37 cellular contexts compared by ENCODE assay signal in genomic region chr6:131594074-131594473, GRCh38. TPM values are rescaled to one million over a fixed set of nuclear protein-coding genes. Genes with fewer than 3 reads are reported as not detected.
"Had no signal": no experiment of that assay in that cellular context is flagged by ENCODE, and none has a peak within 500 bp of the region (broad histone marks: within the 10 kb centered on the region; RNA-seq: fewer than 3 reads in every experiment).

No MANE protein-coding gene starts in this region.

- ATAC-seq: activated naive CD4-positive, alpha-beta T cell treated with anti-CD3 and anti-CD28 coated beads, Interleukin-2, amount 50 U/mL, for 72 hours; activated naive CD8-positive, alpha-beta T cell treated with anti-CD3 and anti-CD28 coated beads, Interleukin-2, amount 50 U/mL, for 24 hours; activated T-cell treated with anti-CD3 and anti-CD28 coated beads, Interleukin-2, amount 50 U/mL, for 4 hours; activated T-cell treated with anti-CD3 and anti-CD28 coated beads, Interleukin-2, amount 50 U/mL, for 72 hours; activated T-helper 17 cell treated with anti-CD3 and anti-CD28 coated beads, Interleukin-2, amount 50 U/mL, for 72 hours; body of pancreas had no signal

- DNase-seq: activated effector memory CD4-positive, alpha-beta T cell treated with anti-CD3 and anti-CD28 coated beads, Interleukin-2, amount 50 U/mL, for 16 hours; activated effector memory CD4-positive, alpha-beta T cell treated with Interleukin-2 at 50 U/mL for 16 hours; activated gamma-delta T cell; activated gamma-delta T cell treated with Interleukin-2 at 50 U/mL for 16 hours; activated naive CD4-positive, alpha-beta T cell; activated naive CD4-positive, alpha-beta T cell treated with anti-CD3 and anti-CD28 coated beads for 36 hours; activated naive CD4-positive, alpha-beta T cell treated with anti-CD3 and anti-CD28 coated beads, Interleukin-2, amount 10 ng/mL, durations not matched to agents 7 days and 5 days; activated naive CD4-positive, alpha-beta T cell treated with anti-CD3 and anti-CD28 coated beads, Interleukin-2, amount 50 U/mL, for 16 hours; activated naive CD4-positive, alpha-beta T cell treated with Interleukin-2 at 50 U/mL for 16 hours; activated naive CD8-positive, alpha-beta T cell treated with anti-CD3 and anti-CD28 coated beads for 36 hours; activated naive CD8-positive, alpha-beta T cell treated with anti-CD3 and anti-CD28 coated beads, Interleukin-2, amount 10 ng/mL, durations not matched to agents 7 days and 5 days; activated naive CD8-positive, alpha-beta T cell treated with anti-CD3 and anti-CD28 coated beads, Interleukin-2, amount 50 U/mL, for 24 hours; activated T-cell treated with anti-CD3 and anti-CD28 coated beads, Interleukin-2, amount 50 U/mL, for 1 hour; activated T-cell treated with anti-CD3 and anti-CD28 coated beads, Interleukin-2, amount 50 U/mL, for 24 hours; activated T-cell treated with anti-CD3 and anti-CD28 coated beads, Interleukin-2, amount 50 U/mL, for 4 hours; activated T-cell treated with anti-CD3 and anti-CD28 coated beads, Interleukin-2, amount 50 U/mL, for 48 hours; activated T-cell treated with anti-CD3 and anti-CD28 coated beads, Interleukin-2, amount 50 U/mL, for 72 hours; adrenal gland; amniotic stem cell; amygdala; anterior cingulate cortex; aorta; body of pancreas; brain microvascular endothelial cell; caudate nucleus; central memory CD4-positive, alpha-beta T cell; cerebellar nuclear complex had no signal

- FAIRE-seq: bronchial epithelial cell had no signal

- H3K27me3 ChIP-seq: adrenal gland, ascending aorta, body of pancreas, brain microvascular endothelial cell, breast epithelium, cardiac muscle cell had no signal

- H3K4me1 ChIP-seq: adrenal gland, ascending aorta, body of pancreas, breast epithelium had no signal

- H3K27ac ChIP-seq: adrenal gland, ascending aorta, body of pancreas, brain microvascular endothelial cell, breast epithelium, cardiac muscle cell had no signal

- H3K9me3 ChIP-seq: adrenal gland, ascending aorta, body of pancreas, breast epithelium had no signal

- H3K4me3 ChIP-seq: adrenal gland, ascending aorta, body of pancreas, breast epithelium, cardiac muscle cell had no signal

RNA-seq across cellular contexts. Expression of gene ARG1, which starts 21.0 kb away (rescaled TPM):
- total RNA-seq: activated naive CD4-positive, alpha-beta T cell treated with anti-CD3 and anti-CD28 coated beads for 36 hours; activated naive CD4-positive, alpha-beta T cell treated with anti-CD3 and anti-CD28 coated beads, Interleukin-2, amount 50 U/mL, for 72 hours; activated naive CD8-positive, alpha-beta T cell treated with anti-CD3 and anti-CD28 coated beads for 36 hours; activated naive CD8-positive, alpha-beta T cell treated with anti-CD3 and anti-CD28 coated beads, Interleukin-2, amount 10 ng/mL, durations not matched to agents 7 days and 5 days; activated T-cell treated with anti-CD3 and anti-CD28 coated beads, Interleukin-2, amount 50 U/mL, for 72 hours; activated T-helper 1 cell treated with anti-CD3 and anti-CD28 coated beads, Interleukin-12 subunit alpha, Interleukin-12 subunit beta, Interleukin-2, Interleukin-4 antibody, amounts not matched to agents 30 ng/mL and 10 ng/mL and 1 ng/mL, durations not matched to agents 14 hours and 24 hours and 36 hours; activated T-helper 17 cell treated with anti-CD3 and anti-CD28 coated beads, Interleukin-2, amount 50 U/mL, for 72 hours; activated T-helper 2 cell treated with anti-CD3 and anti-CD28 coated beads, Interferon-gamma antibody, Interleukin-2, Interleukin-4, amounts not matched to agents 10 μg/mL and 5 μg/mL and 100 μg/mL, durations not matched to agents 14 hours and 24 hours and 36 hours; ascending aorta; astrocyte; body of pancreas; bronchial epithelial cell; cardiac muscle cell; chondrocyte had no signal
- polyA plus RNA-seq: aorta had no signal

RNA-seq across cellular contexts. Expression of gene ENPP3, which starts 43.0 kb away (rescaled TPM):
- total RNA-seq: ascending aorta, astrocyte, bronchial epithelial cell, chondrocyte had no signal
